In the genomic region with DNA sequence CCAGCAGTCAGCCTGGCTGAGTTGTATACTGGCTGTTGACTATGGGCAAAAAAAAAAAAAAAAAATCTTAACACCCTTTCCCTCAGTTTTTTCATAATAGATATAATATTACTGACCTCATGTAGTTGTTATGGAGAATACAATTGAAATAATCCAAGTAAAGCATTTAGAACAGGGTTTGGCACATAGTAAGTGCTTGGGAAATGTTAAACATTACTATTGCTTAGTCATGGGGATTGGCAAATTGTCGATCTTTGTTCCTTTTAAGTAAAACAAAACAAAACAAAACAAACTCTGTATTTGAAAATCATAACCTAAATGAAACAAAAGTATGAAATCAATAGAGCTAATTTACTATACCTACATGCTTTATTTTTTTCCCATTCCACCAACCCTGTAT, we compare ENCODE assay signal across 1 cellular context.
TF ChIP-seq lines count a peak whose summit lies in the region.

No MANE protein-coding gene starts in this region.

TF ChIP-seq in SK-N-SH, 30 proteins besides CTCF, POLR2A, EP300 and RAD21 (continued from another document):
- TF ChIP-seq, protein P1, sequence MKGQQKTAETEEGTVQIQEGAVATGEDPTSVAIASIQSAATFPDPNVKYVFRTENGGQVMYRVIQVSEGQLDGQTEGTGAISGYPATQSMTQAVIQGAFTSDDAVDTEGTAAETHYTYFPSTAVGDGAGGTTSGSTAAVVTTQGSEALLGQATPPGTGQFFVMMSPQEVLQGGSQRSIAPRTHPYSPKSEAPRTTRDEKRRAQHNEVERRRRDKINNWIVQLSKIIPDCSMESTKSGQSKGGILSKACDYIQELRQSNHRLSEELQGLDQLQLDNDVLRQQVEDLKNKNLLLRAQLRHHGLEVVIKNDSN (IDR thresholded peaks at IDR 0.05; ENCODE audit: borderline replicate concordance, low read depth) = no peak
- TF ChIP-seq ELF1 (IDR thresholded peaks at IDR 0.05) = no peak
- TF ChIP-seq JUND (IDR thresholded peaks at IDR 0.05) = no peak
- TF ChIP-seq TAF1 (IDR thresholded peaks at IDR 0.05; ENCODE audit: borderline replicate concordance, low read depth, low read length) = no peak
- TF ChIP-seq YY1 (IDR thresholded peaks at IDR 0.05; ENCODE audit: low read depth) = no peak
- no peak for TF ChIP-seq TCF12 (IDR thresholded peaks at IDR 0.05)
- TF ChIP-seq NFIC (IDR thresholded peaks at IDR 0.05; ENCODE audit: borderline replicate concordance) = no peak
- no peak for TF ChIP-seq GATA2 (CRISPR knock-in tag; IDR thresholded peaks at IDR 0.05)
- no peak for TF ChIP-seq ZBTB33 (IDR thresholded peaks at IDR 0.05; ENCODE audit: borderline replicate concordance, low read depth)
- TF ChIP-seq MXI1 (IDR thresholded peaks at IDR 0.05; ENCODE audit: low read depth, low read length) = no peak
- TF ChIP-seq GABPA (IDR thresholded peaks at IDR 0.05; ENCODE audit: low read depth) = no peak
- no peak for TF ChIP-seq FOXM1 (IDR thresholded peaks at IDR 0.05; ENCODE audit: low read depth)
